In genomic region chr1:39170731-39171375, GRCh38 we compare ENCODE assay signal across 10 cellular contexts. TPM values are rescaled to one million over a fixed set of nuclear protein-coding genes. Genes with fewer than 3 reads are reported as not detected.
DNase-seq lines count a peak whose midpoint lies in the region; ATAC-seq, FAIRE-seq and TF ChIP-seq lines count a peak whose summit lies in the region.
"Had no signal": no experiment of that assay in that cellular context is flagged by ENCODE, and none has a peak within 500 bp of the region (broad histone marks: within the 10 kb centered on the region; RNA-seq: fewer than 3 reads in every experiment).

No MANE protein-coding gene starts in this region.

- peak in 1 of 2 experiments; percentile 64; a peak in 1 of 3 replicates for TF ChIP-seq EP300 in H1 (IDR thresholded peaks at IDR 0.05; ENCODE audit: borderline replicate concordance in 1 of 2, low read depth in 2 of 2, low read length in 2 of 2)

- H3K56ac ChIP-seq in H9 (ENCODE audit: insufficient read length, low read depth, low read length), result no peak overlapping the region
- no peak overlapping the region for H3K56ac ChIP-seq in H1 (replicated peaks; ENCODE audit: insufficient read length, low read depth, low read length)

- H4K5ac ChIP-seq in H9 (ENCODE audit: insufficient read length, low read depth, low read length) (no peak overlapping the region), H1 (ENCODE audit: insufficient read length, low read depth, low read length) (peak overlapping the region; percentile 20)

- peak overlapping the region; percentile 91 to 99 (median 93) for H3K27ac Mint-ChIP-seq in H9

- H2BK20ac ChIP-seq in H9 (ENCODE audit: low read depth, low read length, poor library complexity, severe bottlenecking) (no peak overlapping the region), H1 (ENCODE audit: low read length) (no peak overlapping the region)

- H3K14ac ChIP-seq in H9 (ENCODE audit: insufficient read depth, low read length) (no peak overlapping the region), H1 (ENCODE audit: insufficient read length) (no peak overlapping the region)

- peak in 1 of 2 experiments; percentile 34; a peak in 1 of 3 replicates for TF ChIP-seq POLR2A in H1 (IDR thresholded peaks at IDR 0.05; ENCODE audit: control extremely low read depth in 1 of 2, low read depth in 2 of 2, low read length in 2 of 2)
- no peak for TF ChIP-seq POLR2A in heart left ventricle (IDR thresholded peaks at IDR 0.05)

- H2AFZ ChIP-seq in H9 (ENCODE audit: low read length) (no peak overlapping the region), H1 (ENCODE audit: low read length) (no peak overlapping the region)

- H3K4me3 ChIP-seq in H1 (ENCODE audit: extremely low read depth in 1 of 4, insufficient read depth in 2 of 4, low read depth in 3 of 4, low read length in 4 of 4) (no peak overlapping the region), retinal pigment epithelial cell (ENCODE audit: low read length) (no peak overlapping the region), heart left ventricle (no peak overlapping the region)

- POLR2A ChIA-PET in H1 (lab: Charles Lee; ENCODE audit: partially characterized antibody), result interaction anchor here (0.9 to 2.9 kb wide), 10 partner anchors 11 to 68 kb away, joined by 3 to 11 read pairs (median 6); no protein-coding TSS in a partner anchor

- H2BK15ac ChIP-seq in H9 (ENCODE audit: low read depth, low read length), result no peak overlapping the region
- no peak overlapping the region for H2BK15ac ChIP-seq in H1 (ENCODE audit: low read length)

- H3K18ac ChIP-seq in H9 (ENCODE audit: insufficient read length, low read depth, low read length) (no peak overlapping the region), H1 (ENCODE audit: extremely low read depth, low read length) (no peak overlapping the region)

- peaks cover 36% of the 10 kb centered on the region; the same call in 1 of the 2 replicates for H3K79me2 ChIP-seq in H9 (ENCODE audit: insufficient read depth, low read length)
- H3K79me2 ChIP-seq in H1 (ENCODE audit: control insufficient read depth in 1 of 2, insufficient read depth in 2 of 2, low read length in 2 of 2), result peaks cover 12 to 86% of the 10 kb centered on the region in 2 experiments

- no peak overlapping the region for H2BK5ac ChIP-seq in H9 (ENCODE audit: insufficient read length, low read length)
- no peak overlapping the region for H2BK5ac ChIP-seq in H1 (ENCODE audit: low read depth, low read length)

- no CpG with 5 or more reads among the region's 6 CpGs for WGBS in H9 (ENCODE audit: extremely low coverage, insufficient read length, low lambda C conversion rate)
- WGBS in H1 (ENCODE audit: extremely low coverage in 1 of 2, insufficient coverage in 1 of 2, insufficient read length in 1 of 2, insufficient replicate concordance in 2 of 2, low coverage in 1 of 2, low lambda C conversion rate in 2 of 2, missing lambda C conversion rate in 1 of 2), 2 experiments, result 47% methylated on average over 6 of the region's 6 CpGs; no CpG with 5 or more reads in 1 of the 2 experiments
- WGBS in heart left ventricle, 4 donors, result 78 to 86% (median 81%) methylated on average over 6 of the region's 6 CpGs

- H3K4me3 Mint-ChIP-seq in H9, result peak overlapping the region in 1 of 2 experiments; percentile 41; a peak in 2 of 5 replicates

- H4K8ac ChIP-seq in H9 (replicated peaks; ENCODE audit: insufficient read length, low read depth, low read length) (no peak overlapping the region), H1 (ENCODE audit: extremely low read depth, insufficient read depth, low read length) (no peak overlapping the region)

- no peak overlapping the region for H2AK5ac ChIP-seq in H9 (ENCODE audit: insufficient read length, low read length)
- no peak overlapping the region for H2AK5ac ChIP-seq in H1 (ENCODE audit: low read depth, low read length)

- no peaks in the 10 kb centered on the region for H3K9me3 Mint-ChIP-seq in H9

- H3K9ac ChIP-seq in H9 (ENCODE audit: extremely low read depth, insufficient read length, low read length) (no peak overlapping the region), H1 (replicated peaks in 1 of 4; ENCODE audit: extremely low read depth in 1 of 4, low read depth in 3 of 4, low read length in 3 of 4) (no peak overlapping the region)
- H3K9ac ChIP-seq: KMS-11 had no signal

- no peaks in the 10 kb centered on the region for H4K20me1 ChIP-seq in H9 (ENCODE audit: control insufficient read depth, insufficient read depth, insufficient read length)
- peaks cover 0 to 2% of the 10 kb centered on the region in 2 experiments for H4K20me1 ChIP-seq in H1 (replicated peaks in 1 of 2; ENCODE audit: control insufficient read depth in 1 of 2, insufficient read depth in 2 of 2, low read length in 2 of 2)

- H3K4me1 ChIP-seq in H9 (ENCODE audit: insufficient read depth, low read length), result peaks cover 7% of the 10 kb centered on the region; the same call in 1 of the 2 replicates
- H3K4me1 ChIP-seq in H1 (replicated peaks in 1 of 4; ENCODE audit: control insufficient read depth in 3 of 4, insufficient read depth in 4 of 4, low read length in 3 of 4), result peaks cover 3 to 21% (median 16%) of the 10 kb centered on the region in 4 experiments; a peak in 6 of 7 replicates
- peaks cover 0 to 68% (median 37%) of the 10 kb centered on the region in 12 donors for H3K4me1 ChIP-seq in heart left ventricle

- H3T11ph ChIP-seq in H9 (ENCODE audit: low read length), result no peak overlapping the region

- ATAC-seq in HG03342 (IDR thresholded peaks at IDR 0.05; ENCODE audit: unreplicated experiment), result no peak
- ATAC-seq in heart left ventricle, result no peak

- H3K27me3 Mint-ChIP-seq in H9 (ENCODE audit: low read depth), result no peaks in the 10 kb centered on the region

- DNase-seq in H9 (peak; percentile 61), NCI-H2227 (lab: John Stamatoyannopoulos, UW; ENCODE audit: unreplicated experiment) (peak; percentile 54), H1 (ENCODE audit: low read depth in 1 of 2, low spot score in 2 of 2) (no peak), retinal pigment epithelial cell (ENCODE audit: low read depth) (peak; percentile 87), heart left ventricle (no peak), NCI-H1436 treated with DMSO at 0.1 percent for 48 hours (lab: John Stamatoyannopoulos, UW) (no peak), OCI-M2 (lab: John Stamatoyannopoulos, UW; ENCODE audit: unreplicated experiment) (no peak)
- DNase-seq: EL had no signal

- TF ChIP-seq RAD21 in H1 (IDR thresholded peaks at IDR 0.05 in 1 of 2, conservative IDR thresholded peaks at IDR 0.05 in 1 of 2; ENCODE audit: low read depth in 2 of 2, low read length in 2 of 2), result peak in 1 of 2 experiments; percentile 18; a peak in 1 of 4 replicates

- no peak overlapping the region for H3K23ac ChIP-seq in H9 (ENCODE audit: insufficient read length, low read depth, low read length)
- H3K23ac ChIP-seq in H1 (ENCODE audit: insufficient read length), result no peak overlapping the region

- no peak for TF ChIP-seq CTCF in H9 (conservative IDR thresholded peaks at IDR 0.05)
- TF ChIP-seq CTCF in H1 (IDR thresholded peaks at IDR 0.05; ENCODE audit: control extremely low read depth in 1 of 3, insufficient read depth in 1 of 3, low read depth in 1 of 3, low read length in 3 of 3), result no peak
- TF ChIP-seq CTCF in retinal pigment epithelial cell (conservative IDR thresholded peaks at IDR 0.05; ENCODE audit: low read depth, low read length), result no peak
- TF ChIP-seq CTCF in heart left ventricle (IDR thresholded peaks at IDR 0.05), result no peak

- H3K36me3 ChIP-seq in H1 (ENCODE audit: control insufficient read depth in 2 of 4, insufficient read depth in 4 of 4, low read length in 3 of 4) (no peaks in the 10 kb centered on the region), heart left ventricle (no peaks in the 10 kb centered on the region)

- no peaks in the 10 kb centered on the region for H3K27me3 ChIP-seq in H9 (ENCODE audit: insufficient read depth, low read length)
- H3K27me3 ChIP-seq in H1 (replicated peaks in 1 of 4; ENCODE audit: control insufficient read depth in 3 of 4, extremely low read depth in 1 of 4, insufficient read depth in 3 of 4, low read length in 3 of 4), result no peaks in the 10 kb centered on the region
- no peaks in the 10 kb centered on the region for H3K27me3 ChIP-seq in heart left ventricle

- H3K23me2 ChIP-seq in H9 (ENCODE audit: insufficient read length, low read depth, low read length, poor library complexity, severe bottlenecking) (no peaks in the 10 kb centered on the region), H1 (ENCODE audit: low read depth, low read length) (no peaks in the 10 kb centered on the region)

- H3K9me3 ChIP-seq in H9 (ENCODE audit: control insufficient read depth, low read depth, low read length), result no peaks in the 10 kb centered on the region
- no peaks in the 10 kb centered on the region for H3K9me3 ChIP-seq in H1 (ENCODE audit: insufficient read depth in 2 of 2, low read depth in 1 of 2, low read length in 1 of 2)
- H3K9me3 ChIP-seq in heart left ventricle, result no peaks in the 10 kb centered on the region

- no peak overlapping the region for H3K27ac ChIP-seq in H9 (ENCODE audit: insufficient read length, low read depth, low read length)
- H3K27ac ChIP-seq in H1 (ENCODE audit: low read depth, low read length), result peak overlapping the region; percentile 8; the same call in 1 of the 2 replicates
- H3K27ac ChIP-seq in heart left ventricle, result peak overlapping the region in 1 of 12 donors; percentile 70
- H3K27ac ChIP-seq: KMS-11 had no signal

- H2BK120ac ChIP-seq in H9 (ENCODE audit: low read depth, low read length, poor library complexity, severe bottlenecking) (no peak overlapping the region), H1 (replicated peaks; ENCODE audit: low read depth, low read length) (no peak overlapping the region)

- H3K4me1 Mint-ChIP-seq in H9, result peaks cover 75 to 80% of the 10 kb centered on the region in 2 experiments

- H2BK12ac ChIP-seq in H9 (ENCODE audit: insufficient read length, low read depth, low read length) (no peak overlapping the region), H1 (ENCODE audit: low read depth, low read length) (no peak overlapping the region)

- CTCF ChIA-PET in H1 (lab: Charles Lee; ENCODE audit: partially characterized antibody), result interaction anchor here (0.7 to 4.2 kb wide), 10 partner anchors 10 to 105 kb away, joined by 3 to 34 read pairs (median 4); no protein-coding TSS in a partner anchor

- H3K4ac ChIP-seq in H9 (ENCODE audit: low read depth, low read length), result no peak overlapping the region
- no peak overlapping the region for H3K4ac ChIP-seq in H1 (replicated peaks; ENCODE audit: insufficient read length, low read depth, low read length)

- H3K4me2 ChIP-seq in H9 (ENCODE audit: insufficient read depth, insufficient read length, low read length), result no peak overlapping the region
- H3K4me2 ChIP-seq in H1 (ENCODE audit: insufficient read depth in 1 of 2, low read depth in 2 of 2, low read length in 2 of 2), result peak overlapping the region in 1 of 2 experiments; percentile 52; a peak in 3 of 4 replicates
- H3K4me2 ChIP-seq: KMS-11 had no signal

- H3K36me3 Mint-ChIP-seq in H9 (ENCODE audit: insufficient read depth in 1 of 3, low read depth in 3 of 3), result no peaks in the 10 kb centered on the region

- intact Hi-C loops in heart left ventricle (cut with DNase I), result loop anchor here in 2 of 10 donors (5.0 kb wide), 2 partner anchors 34 to 44 kb away; no protein-coding TSS in a partner anchor

- peak; percentile 87 for FAIRE-seq in H1 (lab: Jason Lieb, UNC)

- H3K79me1 ChIP-seq in H9 (ENCODE audit: insufficient read depth, low read depth, low read length, poor library complexity, severe bottlenecking) (peaks cover 10% of the 10 kb centered on the region), H1 (ENCODE audit: low read depth, low read length) (no peaks in the 10 kb centered on the region; the same call in 1 of the 2 replicates)

- H4K91ac ChIP-seq in H9 (ENCODE audit: insufficient read length, low read depth, low read length), result no peak overlapping the region
- H4K91ac ChIP-seq in H1 (replicated peaks; ENCODE audit: insufficient read length, low read length), result no peak overlapping the region

RNA-seq across cellular contexts. Expression of gene MACF1, which starts 33.6 kb away (rescaled TPM):
- 172 and 190 TPM in 2 replicates for total RNA-seq in H9 (2021)
- 261 and 285 TPM in 2 replicates for total RNA-seq in H1 (2021; fragmentation: NEBNext Ultra II Directional; extraction: Animal tissue kit (Norgen Biotek cat#: 25700))
- 57.6 and 59.8 TPM in 2 replicates for polyA plus RNA-seq in H1 (2011; rRNA removed)
- 58.6 TPM for polyA plus RNA-seq in H1 (2011; cell fraction: cytosol; rRNA removed)
- polyA plus RNA-seq in H1 (2011; cell fraction: nucleus; rRNA removed), result 249 TPM
- polyA plus RNA-seq in H1 (2012, experiment 1 of 2), result 118 to 148 TPM (median 133 TPM) in 4 replicates
- polyA plus RNA-seq in H1 (2012, experiment 2 of 2), result 7.3 TPM
- polyA plus RNA-seq in H1 (2013, experiment 1 of 2), result 141 TPM
- 133 TPM for polyA plus RNA-seq in H1 (2013, experiment 2 of 2)
- 265 and 314 TPM in 2 replicates for polyA minus RNA-seq in H1 (2011; rRNA and poly(A)+ RNA removed)
- polyA minus RNA-seq in H1 (2011; cell fraction: cytosol; rRNA and poly(A)+ RNA removed), result 150 TPM
- polyA minus RNA-seq in H1 (2011; cell fraction: nucleus; rRNA and poly(A)+ RNA removed), result 618 TPM
- total RNA-seq in heart left ventricle, result 100 to 1,000 TPM; 183 to 436 (median 290) TPM
- polyA plus RNA-seq in heart left ventricle, result 100 to 1,000 TPM; 102 to 120 TPM

Comparison
In these comparisons a context has a peak if more than half of its experiments do, and no peak if none do; other contexts are left out.
1. DNase-seq: peak in H9 (single experiment), NCI-H2227 (single experiment) and retinal pigment epithelial cell (single experiment); none in H1 (0 of 2), heart left ventricle (0 of 5), NCI-H1436 treated with DMSO at 0.1 percent for 48 hours (single experiment) and OCI-M2 (single experiment).